In the genomic region with DNA sequence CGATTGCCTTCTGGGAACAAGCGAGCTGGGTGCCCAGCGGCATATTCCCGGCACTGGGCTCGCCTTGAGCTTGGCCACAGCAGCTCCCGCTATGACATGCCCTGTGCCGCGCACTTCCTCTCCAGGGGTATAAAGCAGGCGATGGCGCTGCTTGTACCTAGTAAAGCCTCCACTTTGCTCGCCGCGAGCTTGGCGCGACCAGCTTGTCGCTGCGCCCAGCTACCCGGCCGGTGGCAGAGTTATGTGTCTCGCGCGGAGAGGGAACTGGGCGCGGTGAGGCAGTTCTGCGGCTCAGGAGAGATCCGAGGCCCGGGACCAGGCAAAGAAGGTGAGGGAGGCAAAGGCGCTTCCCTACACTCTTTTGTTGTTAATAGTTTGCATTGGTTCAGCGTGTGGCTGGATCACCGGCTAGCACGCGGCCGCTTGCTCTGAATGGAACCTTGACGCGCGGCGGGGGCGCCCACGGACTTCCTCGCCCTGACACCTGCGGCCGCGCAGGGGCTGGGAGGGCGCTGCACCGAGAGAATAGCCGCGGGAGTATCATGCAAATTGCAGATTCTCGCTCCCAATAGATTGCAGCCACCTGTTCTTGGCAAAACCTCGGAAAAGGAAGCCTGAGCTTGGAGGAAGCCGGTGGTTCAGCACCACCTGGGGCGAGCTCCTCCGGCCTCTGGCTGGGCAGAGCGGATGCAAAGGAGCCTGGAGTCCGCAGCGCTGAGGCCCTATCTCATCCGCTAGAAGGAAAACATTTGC, we compare ENCODE assay signal across 10 cellular contexts. TPM values are rescaled to one million over a fixed set of nuclear protein-coding genes. Genes with fewer than 3 reads are reported as not detected.
DNase-seq lines count a peak whose midpoint lies in the region; ATAC-seq and TF ChIP-seq lines count a peak whose summit lies in the region.
"Had no signal": no experiment of that assay in that cellular context is flagged by ENCODE, and none has a peak within 500 bp of the region (broad histone marks: within the 10 kb centered on the region; RNA-seq: fewer than 3 reads in every experiment).

No MANE protein-coding gene starts in this region.

- H3K9me3 Mint-ChIP-seq in MCF 10A (ENCODE audit: unreplicated experiment) = no peaks in the 10 kb centered on the region

- H3K27ac Mint-ChIP-seq in MCF 10A (ENCODE audit: low read depth, unreplicated experiment) = no peak overlapping the region

- H3K27me3 ChIP-seq in breast epithelium = peaks cover 15 to 73% of the 10 kb centered on the region in 2 donors
- H3K27me3 ChIP-seq in suprapubic skin = peaks cover 75% of the 10 kb centered on the region

- no peak overlapping the region for H3K4me3 Mint-ChIP-seq in MCF 10A (ENCODE audit: unreplicated experiment)

- H3K4me1 ChIP-seq in breast epithelium (peaks cover 5 to 37% of the 10 kb centered on the region in 2 donors), suprapubic skin (peaks cover 57% of the 10 kb centered on the region)

- TF ChIP-seq EP300 in suprapubic skin (IDR thresholded peaks at IDR 0.05) = no peak

- DNase-seq in breast epithelium (ENCODE audit: low spot score in 2 of 2) (no peak), MCF 10A (ENCODE audit: unreplicated experiment) (no peak), suprapubic skin (ENCODE audit: low spot score in 2 of 2) (no peak)
- DNase-seq in activated CD8-positive, alpha-beta memory T cell treated with anti-CD3 and anti-CD28 coated beads, Interleukin-2, amount 50 U/mL, for 48 hours = peak; percentile 73
- no peak for DNase-seq in effector CD4-positive, alpha-beta T cell
- DNase-seq: BE2C had no signal

- H3K27ac ChIP-seq in breast epithelium (no peak overlapping the region), suprapubic skin (no peak overlapping the region)
- H3K27ac ChIP-seq: left lung had no signal

- ATAC-seq in HG02885 (IDR thresholded peaks at IDR 0.05; ENCODE audit: poor library complexity, unreplicated experiment) (no peak), HG03280 (IDR thresholded peaks at IDR 0.05; ENCODE audit: unreplicated experiment) (no peak)
- ATAC-seq: left lung had no signal

- TF ChIP-seq POLR2A in breast epithelium (IDR thresholded peaks at IDR 0.05) (no peak), suprapubic skin (IDR thresholded peaks at IDR 0.05) (no peak)

- intact Hi-C loops in breast epithelium (cut with DNase I; ENCODE audit: low total_unique reads) = no loop called here
- intact Hi-C loops in MCF 10A (cut with micrococcal nuclease) = loop anchor here (10.0 kb wide), 1 partner anchor 134 kb away; no protein-coding TSS in a partner anchor

- BruUV-seq in MCF 10A (replicated peaks; lab: Mats Ljungman, UMichigan) = no TSS peak

- CTCF ChIA-PET in MCF 10A (lab: Yijun Ruan, JAX) = interaction anchor here (0.6 to 1.2 kb wide), 3 partner anchors 18 to 150 kb away, joined by 3 to 4 read pairs (median 3); no protein-coding TSS in a partner anchor

- H3K9me3 ChIP-seq in breast epithelium (no peaks in the 10 kb centered on the region), iPS-18c (ENCODE audit: control insufficient read depth, insufficient read depth, low read length) (peaks cover 6% of the 10 kb centered on the region), suprapubic skin (no peaks in the 10 kb centered on the region)
- H3K9me3 ChIP-seq: left lung had no signal

- H3K36me3 ChIP-seq in breast epithelium (no peaks in the 10 kb centered on the region), suprapubic skin (no peaks in the 10 kb centered on the region)

- H3K27me3 Mint-ChIP-seq in MCF 10A (ENCODE audit: insufficient read depth, unreplicated experiment) = peaks cover 11% of the 10 kb centered on the region

- 7% methylated on average over 30 of the region's 56 CpGs for WGBS in suprapubic skin

- peaks cover 9% of the 10 kb centered on the region for H3K4me1 Mint-ChIP-seq in MCF 10A (ENCODE audit: insufficient read depth, unreplicated experiment)

- POLR2A ChIA-PET in MCF 10A (lab: Yijun Ruan, JAX) = no interaction called here

- TF ChIP-seq CTCF in breast epithelium (IDR thresholded peaks at IDR 0.05) = no peak
- no peak for TF ChIP-seq CTCF in MCF 10A (IDR thresholded peaks at IDR 0.05; ENCODE audit: unreplicated experiment)
- no peak for TF ChIP-seq CTCF in suprapubic skin (IDR thresholded peaks at IDR 0.05)

- peaks cover 6% of the 10 kb centered on the region for H3K36me3 Mint-ChIP-seq in MCF 10A (ENCODE audit: insufficient read depth, unreplicated experiment)

- H3K4me3 ChIP-seq in breast epithelium = peak overlapping the region in 2 of 3 donors; percentile 29 to 47
- peak overlapping the region; percentile 55 for H3K4me3 ChIP-seq in iPS-18c (ENCODE audit: insufficient read depth, low read depth, low read length)
- peak overlapping the region; percentile 31 for H3K4me3 ChIP-seq in suprapubic skin

RNA-seq across cellular contexts. Expression of a gene that starts 3.0 kb away (rescaled TPM):
- total RNA-seq in breast epithelium = 100 to 1,000 TPM in 1 of 3 donors, 10 to 100 TPM in 2; 96.4 to 100 (median 98.1) TPM
- 185 and 197 TPM in 2 replicates for total RNA-seq in MCF 10A (2022)
- total RNA-seq in suprapubic skin = 100 to 1,000 TPM in 1 of 4 donors, 10 to 100 TPM in 3; 87.3 to 134 (median 91.3) TPM

RNA-seq across cellular contexts. Expression of a gene that starts 3.2 kb away (rescaled TPM):
- total RNA-seq in breast epithelium (not detected), MCF 10A (2022) (not detected in 2 replicates), suprapubic skin (not detected)
- total RNA-seq: left lung had no signal

RNA-seq across cellular contexts. Expression of a gene that starts 15.4 kb away (rescaled TPM):
- total RNA-seq in breast epithelium (not detected), MCF 10A (2022) (not detected in 2 replicates), suprapubic skin (not detected)
- total RNA-seq: left lung had no signal
